Comparison of ENCODE assay signal across 8 cellular contexts in genomic region chr15:92908369-92909057, GRCh38. TPM values are rescaled to one million over a fixed set of nuclear protein-coding genes. Genes with fewer than 3 reads are reported as not detected.
DNase-seq lines count a peak whose midpoint lies in the region; ATAC-seq and TF ChIP-seq lines count a peak whose summit lies in the region.

No MANE protein-coding gene starts in this region.

- H4K8ac ChIP-seq in H9 (replicated peaks; ENCODE audit: insufficient read length, low read depth, low read length): no peak overlapping the region

- peaks cover 15 to 43% (median 38%) of the 10 kb centered on the region in 3 experiments for H3K36me3 Mint-ChIP-seq in H9 (ENCODE audit: insufficient read depth in 1 of 3, low read depth in 3 of 3)
- peaks cover 16% of the 10 kb centered on the region for H3K36me3 Mint-ChIP-seq in T-helper 17 cell (ENCODE audit: low read depth)

- DNase-seq in H9 (no peak), T-helper 17 cell (no peak), fibroblast of the aortic adventitia (ENCODE audit: low read depth) (no peak), NCI-H2171 treated with DMSO at 0.1 percent for 48 hours (lab: John Stamatoyannopoulos, UW) (no peak), T1000 (lab: John Stamatoyannopoulos, UW) (no peak)

- H3K27ac ChIP-seq in H9 (ENCODE audit: insufficient read length, low read depth, low read length) (no peak overlapping the region), skeletal muscle tissue (ENCODE audit: low read depth, low read length) (peak overlapping the region; percentile 98)

- no peak overlapping the region for H2BK120ac ChIP-seq in H9 (ENCODE audit: low read depth, low read length, poor library complexity, severe bottlenecking)

- no CpG with 5 or more reads among the region's 8 CpGs for WGBS in H9 (ENCODE audit: extremely low coverage, insufficient read length, low lambda C conversion rate)

- no peaks in the 10 kb centered on the region for H3K36me3 ChIP-seq in skeletal muscle tissue (ENCODE audit: control insufficient read depth in 3 of 3, insufficient read depth in 3 of 3, low read length in 3 of 3)

- no peak overlapping the region for H3K4ac ChIP-seq in H9 (ENCODE audit: low read depth, low read length)

- peak overlapping the region; percentile 22 for H3K4me3 ChIP-seq in fibroblast of the aortic adventitia (ENCODE audit: low read depth, low read length)
- H3K4me3 ChIP-seq in skeletal muscle tissue (ENCODE audit: low read length in 3 of 3): peak overlapping the region; percentile 3 to 32 (median 11)

- no peak for ATAC-seq in T-helper 17 cell
- no peak for ATAC-seq in HG02763 (IDR thresholded peaks at IDR 0.05; ENCODE audit: unreplicated experiment)
- ATAC-seq in HG02981 (IDR thresholded peaks at IDR 0.05; ENCODE audit: unreplicated experiment): no peak

- H2AFZ ChIP-seq in H9 (ENCODE audit: low read length): no peak overlapping the region

- H2BK12ac ChIP-seq in H9 (ENCODE audit: insufficient read length, low read depth, low read length): no peak overlapping the region

- H3K4me1 ChIP-seq in H9 (ENCODE audit: insufficient read depth, low read length) (peaks cover 2% of the 10 kb centered on the region; the same call in 1 of the 2 replicates), skeletal muscle tissue (ENCODE audit: control insufficient read depth in 3 of 3, insufficient read depth in 3 of 3, low read length in 3 of 3) (peaks cover 49 to 68% (median 59%) of the 10 kb centered on the region in 3 donors)

- peak overlapping the region in 2 of 3 experiments; percentile 12 to 45; a peak in 2 of 7 replicates for H3K27ac Mint-ChIP-seq in H9
- H3K27ac Mint-ChIP-seq in T-helper 17 cell: peak overlapping the region; percentile 100

- no peaks in the 10 kb centered on the region for H4K20me1 ChIP-seq in H9 (ENCODE audit: control insufficient read depth, insufficient read depth, insufficient read length)

- H4K5ac ChIP-seq in H9 (ENCODE audit: insufficient read length, low read depth, low read length): no peak overlapping the region

- peaks cover 3% of the 10 kb centered on the region for H3K79me1 ChIP-seq in H9 (ENCODE audit: insufficient read depth, low read depth, low read length, poor library complexity, severe bottlenecking)

- H3K9me3 Mint-ChIP-seq in H9: no peaks in the 10 kb centered on the region; a peak in 1 of 5 replicates

- H3K23ac ChIP-seq in H9 (ENCODE audit: insufficient read length, low read depth, low read length): no peak overlapping the region

- TF ChIP-seq CTCF in H9 (conservative IDR thresholded peaks at IDR 0.05) (no peak), fibroblast of the aortic adventitia (IDR thresholded peaks at IDR 0.05; ENCODE audit: insufficient read depth, low read length) (no peak)

- H3K9ac ChIP-seq in H9 (ENCODE audit: extremely low read depth, insufficient read length, low read length): no peak overlapping the region
- peak overlapping the region; percentile 50 to 92 (median 73) for H3K9ac ChIP-seq in skeletal muscle tissue (ENCODE audit: low read depth in 1 of 3, low read length in 3 of 3)

- no peaks in the 10 kb centered on the region for H3K27me3 Mint-ChIP-seq in H9 (ENCODE audit: low read depth)
- H3K27me3 Mint-ChIP-seq in T-helper 17 cell: no peaks in the 10 kb centered on the region

- no peak overlapping the region for H2BK15ac ChIP-seq in H9 (ENCODE audit: low read depth, low read length)

- H3K4me1 Mint-ChIP-seq in H9 (peaks cover 77 to 81% of the 10 kb centered on the region in 2 experiments), T-helper 17 cell (peaks cover 83% of the 10 kb centered on the region)

- peaks cover 55% of the 10 kb centered on the region for H3K79me2 ChIP-seq in H9 (ENCODE audit: insufficient read depth, low read length)

- H3K27me3 ChIP-seq in H9 (ENCODE audit: insufficient read depth, low read length) (no peaks in the 10 kb centered on the region), skeletal muscle tissue (ENCODE audit: control insufficient read depth in 3 of 3, insufficient read depth in 3 of 3, low read length in 3 of 3) (no peaks in the 10 kb centered on the region)

- no peak overlapping the region for H3K4me2 ChIP-seq in H9 (ENCODE audit: insufficient read depth, insufficient read length, low read length)

- peaks cover 4% of the 10 kb centered on the region for H3K23me2 ChIP-seq in H9 (ENCODE audit: insufficient read length, low read depth, low read length, poor library complexity, severe bottlenecking)

- H3K4me3 Mint-ChIP-seq in H9 (no peak overlapping the region), T-helper 17 cell (peak overlapping the region; percentile 97)

- H3K18ac ChIP-seq in H9 (ENCODE audit: insufficient read length, low read depth, low read length): no peak overlapping the region

- H3K56ac ChIP-seq in H9 (ENCODE audit: insufficient read length, low read depth, low read length): no peak overlapping the region

- H3K9me3 ChIP-seq in H9 (ENCODE audit: control insufficient read depth, low read depth, low read length) (no peaks in the 10 kb centered on the region), T-helper 17 cell (ENCODE audit: control insufficient read depth, low read length, poor library complexity, severe bottlenecking) (no peaks in the 10 kb centered on the region), skeletal muscle tissue (ENCODE audit: control insufficient read depth in 3 of 3, low read length in 3 of 3) (no peaks in the 10 kb centered on the region)

- no peak overlapping the region for H2AK5ac ChIP-seq in H9 (ENCODE audit: insufficient read length, low read length)

- H2BK20ac ChIP-seq in H9 (ENCODE audit: low read depth, low read length, poor library complexity, severe bottlenecking): no peak overlapping the region

- H2BK5ac ChIP-seq in H9 (ENCODE audit: insufficient read length, low read length): no peak overlapping the region

- H4K91ac ChIP-seq in H9 (ENCODE audit: insufficient read length, low read depth, low read length): no peak overlapping the region

- H3T11ph ChIP-seq in H9 (ENCODE audit: low read length): no peak overlapping the region

- no peak overlapping the region for H3K14ac ChIP-seq in H9 (ENCODE audit: insufficient read depth, low read length)

RNA-seq across cellular contexts. Expression of gene CHD2, which starts 8.4 kb away (rescaled TPM):
- 56.7 and 63.3 TPM in 2 replicates for total RNA-seq in H9 (2021)
- 100 to 1,000 TPM; 505 to 520 TPM for total RNA-seq in T-helper 17 cell
- total RNA-seq in fibroblast of the aortic adventitia (ENCODE audit: low replicate concordance): 83.7 and 253 TPM in 2 replicates
- total RNA-seq in skeletal muscle tissue: 105 TPM
